Comparison of ENCODE assay signal across 30 cellular contexts in genomic region chr10:128792426-128793140, GRCh38.
"Had no signal": no experiment of that assay in that cellular context is flagged by ENCODE, and none has a peak within 500 bp of the region (broad histone marks: within the 10 kb centered on the region; RNA-seq: fewer than 3 reads in every experiment).

No MANE protein-coding gene starts in this region.

- H3K9me3 Mint-ChIP-seq: natural killer cell treated with Interleukin-12 subunit alpha and Interleukin-12 subunit beta and Interleukin-15 and Interleukin-18, amount 100 ng/mL, for 72 hours; nephron progenitor cell; neural crest cell; stimulated activated naive B cell treated with anti-CD40 and anti-IgM and Interleukin-4, amounts not matched to agents 10 μg/mL and 1 μg/mL and 100 μg/mL, for 72 hours; stimulated activated naive CD8-positive, alpha-beta T cell treated with anti-CD3 and anti-CD28 coated beads, Interleukin-15, Interleukin-2, amounts not matched to agents 100 ng/mL and 50 ng/mL, for 24 hours had no signal

- H3K9ac ChIP-seq: parathyroid adenoma had no signal

- H3K27ac Mint-ChIP-seq: naive B cell; natural killer cell treated with Interleukin-12 subunit alpha and Interleukin-12 subunit beta and Interleukin-15 and Interleukin-18, amount 100 ng/mL, for 72 hours; nephron progenitor cell; progenitor cell of endocrine pancreas; stimulated activated effector memory CD8-positive, alpha-beta T cell treated with anti-CD3 and anti-CD28 coated beads, Interleukin-12 subunit alpha, Interleukin-12 subunit beta, amount 100 ng/mL, for 72 hours; stimulated activated naive B cell treated with anti-CD40 and anti-IgM and Interleukin-4, amounts not matched to agents 10 μg/mL and 1 μg/mL and 100 μg/mL, for 72 hours; stimulated activated naive CD8-positive, alpha-beta T cell treated with anti-CD3 and anti-CD28 coated beads, Interleukin-15, Interleukin-2, amounts not matched to agents 100 ng/mL and 50 ng/mL, for 24 hours had no signal

- H3K9me3 ChIP-seq: ovary, psoas muscle, right lobe of liver, sigmoid colon, stomach, thoracic aorta, thyroid gland, tibial nerve, upper lobe of right lung, uterus had no signal

- H3K4me3 ChIP-seq: ovary, psoas muscle, right lobe of liver, sigmoid colon, stomach, thoracic aorta, thyroid gland, tibial nerve, upper lobe of right lung, uterus had no signal

- H3K27ac ChIP-seq: ovary, parathyroid adenoma, psoas muscle, right lobe of liver, sigmoid colon, stomach, thoracic aorta, thyroid gland, tibial nerve, upper lobe of right lung, uterus had no signal

- H3K4me1 ChIP-seq: parathyroid adenoma, psoas muscle, right lobe of liver, sigmoid colon, stomach, thyroid gland, tibial nerve, upper lobe of right lung, uterus had no signal

- H3K27me3 Mint-ChIP-seq: naive B cell; stimulated activated naive CD8-positive, alpha-beta T cell treated with anti-CD3 and anti-CD28 coated beads, Interleukin-15, Interleukin-2, amounts not matched to agents 100 ng/mL and 50 ng/mL, for 24 hours had no signal

- H3K36me3 ChIP-seq: ovary, right lobe of liver, sigmoid colon, stomach, thoracic aorta, thyroid gland, tibial nerve, upper lobe of right lung, uterus had no signal

- H2AFZ ChIP-seq: parathyroid adenoma had no signal

- ATAC-seq: naive thymus-derived CD8-positive, alpha-beta T cell; natural killer cell treated with Interleukin-12 subunit alpha and Interleukin-12 subunit beta and Interleukin-15 and Interleukin-18, amount 100 ng/mL, for 72 hours; psoas muscle; right cardiac atrium; right lobe of liver; stimulated activated effector memory CD8-positive, alpha-beta T cell treated with anti-CD3 and anti-CD28 coated beads, Interleukin-12 subunit alpha, Interleukin-12 subunit beta, amount 100 ng/mL, for 72 hours; stimulated activated naive B cell treated with anti-CD40 and anti-IgM and Interleukin-4, amounts not matched to agents 10 μg/mL and 1 μg/mL and 100 μg/mL, for 72 hours; upper lobe of right lung had no signal

- H3K36me3 Mint-ChIP-seq: naive B cell; naive thymus-derived CD8-positive, alpha-beta T cell; natural killer cell treated with Interleukin-12 subunit alpha and Interleukin-12 subunit beta and Interleukin-15 and Interleukin-18, amount 100 ng/mL, for 72 hours; stimulated activated effector memory CD8-positive, alpha-beta T cell treated with anti-CD3 and anti-CD28 coated beads, Interleukin-12 subunit alpha, Interleukin-12 subunit beta, amount 100 ng/mL, for 72 hours; stimulated activated naive B cell treated with anti-CD40 and anti-IgM and Interleukin-4, amounts not matched to agents 10 μg/mL and 1 μg/mL and 100 μg/mL, for 72 hours had no signal

- H3K4me1 Mint-ChIP-seq: naive B cell; naive thymus-derived CD8-positive, alpha-beta T cell; nephron progenitor cell; neural crest cell; stimulated activated effector memory CD8-positive, alpha-beta T cell treated with anti-CD3 and anti-CD28 coated beads, Interleukin-12 subunit alpha, Interleukin-12 subunit beta, amount 100 ng/mL, for 72 hours; stimulated activated naive B cell treated with anti-CD40 and anti-IgM and Interleukin-4, amounts not matched to agents 10 μg/mL and 1 μg/mL and 100 μg/mL, for 72 hours had no signal

- H3K4me3 Mint-ChIP-seq: naive thymus-derived CD8-positive, alpha-beta T cell; natural killer cell treated with Interleukin-12 subunit alpha and Interleukin-12 subunit beta and Interleukin-15 and Interleukin-18, amount 100 ng/mL, for 72 hours; nephron progenitor cell; neural crest cell; stimulated activated effector memory CD8-positive, alpha-beta T cell treated with anti-CD3 and anti-CD28 coated beads, Interleukin-12 subunit alpha, Interleukin-12 subunit beta, amount 100 ng/mL, for 72 hours; stimulated activated naive B cell treated with anti-CD40 and anti-IgM and Interleukin-4, amounts not matched to agents 10 μg/mL and 1 μg/mL and 100 μg/mL, for 72 hours; stimulated activated naive CD8-positive, alpha-beta T cell treated with anti-CD3 and anti-CD28 coated beads, Interleukin-15, Interleukin-2, amounts not matched to agents 100 ng/mL and 50 ng/mL, for 24 hours had no signal

- H3K27me3 ChIP-seq: ovary, right lobe of liver, sigmoid colon, stomach, thyroid gland, tibial nerve, upper lobe of right lung, uterus had no signal

- DNase-seq: naive B cell; naive thymus-derived CD8-positive, alpha-beta T cell; nephron progenitor cell; occipital lobe; ovary; posterior cingulate gyrus; psoas muscle; right cardiac atrium; right lobe of liver; sigmoid colon; small intestine; stimulated activated CD4-positive, alpha-beta T cell treated with anti-CD3 and anti-CD28 coated beads, Interleukin-15, amount 100 ng/mL, for 24 hours; stimulated activated CD4-positive, alpha-beta T cell treated with anti-CD3 and anti-CD28 coated beads, Interleukin-2, amount 100 ng/mL, for 24 hours; stimulated activated CD4-positive, alpha-beta T cell treated with anti-CD3 and anti-CD28 coated beads, Interleukin-2, amount 100 ng/mL, for 48 hours; stimulated activated CD4-positive, alpha-beta T cell treated with anti-CD3 and anti-CD28 coated beads, Interleukin-4, amount 100 ng/mL, for 24 hours; stimulated activated naive B cell treated with anti-CD40 and anti-IgM and Interleukin-4, amounts not matched to agents 10 μg/mL and 1 μg/mL and 100 μg/mL, for 72 hours; stimulated activated naive CD4-positive, alpha-beta T cell treated with Interleukin-2 at 50 U/mL for 16 hours; stomach; thyroid gland; trophoblast cell; upper lobe of right lung; uterus had no signal
